7 cellular contexts compared by ENCODE assay signal in the genomic region with DNA sequence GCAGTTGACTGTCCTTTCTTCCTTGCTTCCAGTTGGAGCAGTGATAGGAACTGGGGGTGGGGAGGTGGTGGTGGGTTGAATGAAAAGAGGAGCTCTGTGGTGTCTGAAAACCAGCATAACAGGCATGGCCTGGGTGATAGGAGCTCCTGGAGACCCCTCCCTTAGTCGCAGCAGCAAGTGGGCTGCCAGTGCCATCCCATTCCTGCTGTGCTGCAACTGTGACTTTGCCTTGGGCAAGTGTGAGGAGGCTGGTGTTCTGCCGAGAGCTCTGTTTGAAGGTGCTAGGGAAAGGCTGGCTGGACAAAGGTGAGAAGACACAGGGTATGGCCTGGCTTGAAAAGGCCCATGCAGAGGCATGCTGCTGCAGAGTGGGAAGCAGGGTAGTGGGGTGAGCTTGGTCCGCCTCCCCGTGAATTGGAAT. TPM values are rescaled to one million over a fixed set of nuclear protein-coding genes. Genes with fewer than 3 reads are reported as not detected.
A peak's percentile ranks its signal among the peaks of the same experiment; 100 is the strongest.
DNase-seq lines count a peak whose midpoint lies in the region; ATAC-seq and TF ChIP-seq lines count a peak whose summit lies in the region.

No MANE protein-coding gene starts in this region.

- H3K27ac Mint-ChIP-seq in stimulated activated naive B cell treated with anti-CD40 and anti-IgM and Interleukin-4, amounts not matched to agents 10 μg/mL and 1 μg/mL and 100 μg/mL, for 72 hours, result no peak overlapping the region

- no peaks in the 10 kb centered on the region for H3K9me3 ChIP-seq in Peyer's patch
- H3K9me3 ChIP-seq in esophagus muscularis mucosa, result no peaks in the 10 kb centered on the region

- H3K9me3 Mint-ChIP-seq in stimulated activated naive B cell treated with anti-CD40 and anti-IgM and Interleukin-4, amounts not matched to agents 10 μg/mL and 1 μg/mL and 100 μg/mL, for 72 hours, result no peaks in the 10 kb centered on the region

- TF ChIP-seq CTCF in Peyer's patch (IDR thresholded peaks at IDR 0.05), result no peak
- no peak for TF ChIP-seq CTCF in esophagus muscularis mucosa (IDR thresholded peaks at IDR 0.05)

- TF ChIP-seq POLR2A in Peyer's patch (IDR thresholded peaks at IDR 0.05) (no peak), esophagus muscularis mucosa (IDR thresholded peaks at IDR 0.05; ENCODE audit: low read depth) (no peak)

- H3K4me1 ChIP-seq in Peyer's patch (peaks cover 0 to 6% (median 4%) of the 10 kb centered on the region in 4 donors), esophagus muscularis mucosa (peaks cover 32 to 48% (median 40%) of the 10 kb centered on the region in 4 donors)

- H3K27me3 ChIP-seq in Peyer's patch (no peaks in the 10 kb centered on the region), esophagus muscularis mucosa (no peaks in the 10 kb centered on the region)

- H3K4me3 ChIP-seq in Peyer's patch, result no peak overlapping the region
- H3K4me3 ChIP-seq in esophagus muscularis mucosa, result no peak overlapping the region

- 83% methylated on average over 4 of the region's 4 CpGs for WGBS in esophagus muscularis mucosa

- ATAC-seq in sciatic nerve, result no peak
- ATAC-seq in stimulated activated naive B cell treated with anti-CD40 and anti-IgM and Interleukin-4, amounts not matched to agents 10 μg/mL and 1 μg/mL and 100 μg/mL, for 72 hours (replicated peaks), result no peak

- peak; percentile 72 for DNase-seq in ELF-1 (ENCODE audit: low read depth, low spot score)
- DNase-seq in Peyer's patch, result peak in 2 of 3 donors; percentile 45 to 46
- DNase-seq in esophagus muscularis mucosa (ENCODE audit: extremely low spot score), result no peak
- DNase-seq in sciatic nerve (ENCODE audit: low spot score), result peak; percentile 53
- no peak for DNase-seq in stimulated activated naive B cell treated with anti-CD40 and anti-IgM and Interleukin-4, amounts not matched to agents 10 μg/mL and 1 μg/mL and 100 μg/mL, for 72 hours
- DNase-seq in GM03348 (ENCODE audit: low spot score), result no peak
- DNase-seq in stimulated activated CD8-positive, alpha-beta memory T cell treated with anti-CD3 and anti-CD28 coated beads, Interleukin-4, amount 100 ng/mL, for 48 hours, result no peak

- intact Hi-C loops in esophagus muscularis mucosa (cut with DNase I) (loop anchor here (5.0 kb wide), 2 partner anchors 273 to 393 kb away; a partner anchor contains a TSS), sciatic nerve (cut with DNase I) (no loop called here)

- TF ChIP-seq EP300 in esophagus muscularis mucosa (IDR thresholded peaks at IDR 0.05), result no peak

- H3K27ac ChIP-seq in Peyer's patch, result peak overlapping the region in 2 of 4 donors; percentile 28 to 32
- H3K27ac ChIP-seq in esophagus muscularis mucosa (replicated peaks in 1 of 4), result peak overlapping the region; percentile 24 to 63 (median 42)

- no peaks in the 10 kb centered on the region for H3K27me3 Mint-ChIP-seq in stimulated activated naive B cell treated with anti-CD40 and anti-IgM and Interleukin-4, amounts not matched to agents 10 μg/mL and 1 μg/mL and 100 μg/mL, for 72 hours

- peaks cover 25 to 36% of the 10 kb centered on the region in 2 donors for H3K36me3 Mint-ChIP-seq in stimulated activated naive B cell treated with anti-CD40 and anti-IgM and Interleukin-4, amounts not matched to agents 10 μg/mL and 1 μg/mL and 100 μg/mL, for 72 hours

- peaks cover 0 to 30% (median 0%) of the 10 kb centered on the region in 3 donors for H3K36me3 ChIP-seq in Peyer's patch
- peaks cover 37 to 39% (median 38%) of the 10 kb centered on the region in 4 donors for H3K36me3 ChIP-seq in esophagus muscularis mucosa

- peak overlapping the region in 1 of 2 donors; percentile 8 for H3K4me3 Mint-ChIP-seq in stimulated activated naive B cell treated with anti-CD40 and anti-IgM and Interleukin-4, amounts not matched to agents 10 μg/mL and 1 μg/mL and 100 μg/mL, for 72 hours

- H3K4me1 Mint-ChIP-seq in stimulated activated naive B cell treated with anti-CD40 and anti-IgM and Interleukin-4, amounts not matched to agents 10 μg/mL and 1 μg/mL and 100 μg/mL, for 72 hours, result peaks cover 16 to 34% of the 10 kb centered on the region in 2 donors

RNA-seq across cellular contexts. Expression of a gene that starts 2.7 kb away (rescaled TPM):
- total RNA-seq in Peyer's patch (1 to 10 TPM in 2 of 4 donors, under 1 TPM in 1, not detected in 1; 0.88 to 1.9 (median 1.2) TPM), esophagus muscularis mucosa (1 to 10 TPM in 1 of 4 donors, under 1 TPM in 3; 0.33 to 1.2 (median 0.64) TPM), sciatic nerve (1.3 TPM)

RNA-seq across cellular contexts. Expression of a gene that starts 39.7 kb away (rescaled TPM):
- total RNA-seq in Peyer's patch, result 10 to 100 TPM; 33.2 to 74.3 (median 52.5) TPM
- total RNA-seq in esophagus muscularis mucosa, result 10 to 100 TPM; 39.9 to 70.2 (median 64.7) TPM
- total RNA-seq in sciatic nerve, result 58.8 TPM

Comparison
In these comparisons a context has a peak if more than half of its experiments do, and no peak if none do; other contexts are left out.
1. DNase-seq: peak in ELF-1 (single experiment), Peyer's patch (2 of 3) and sciatic nerve (single experiment); none in esophagus muscularis mucosa (single experiment), stimulated activated naive B cell treated with anti-CD40 and anti-IgM and Interleukin-4, amounts not matched to agents 10 μg/mL and 1 μg/mL and 100 μg/mL, for 72 hours (single experiment), GM03348 (single experiment) and stimulated activated CD8-positive, alpha-beta memory T cell treated with anti-CD3 and anti-CD28 coated beads, Interleukin-4, amount 100 ng/mL, for 48 hours (single experiment).